30 cellular contexts compared by ENCODE assay signal in genomic region chr7:157989611-157990010, GRCh38.
"Had no signal": no experiment of that assay in that cellular context is flagged by ENCODE, and none has a peak within 500 bp of the region (broad histone marks: within the 10 kb centered on the region; RNA-seq: fewer than 3 reads in every experiment).

No MANE protein-coding gene starts in this region.

- H3K27ac ChIP-seq: heart left ventricle, left lung, pancreas, prostate gland, skin epidermis, suprapubic skin, thoracic aorta, tibial artery, uterus had no signal

- FAIRE-seq: islet of Langerhans, pancreas had no signal

- H3K4me1 Mint-ChIP-seq: immature natural killer cell; mesothelial cell of epicardium; natural killer cell; stimulated activated effector memory CD8-positive, alpha-beta T cell treated with anti-CD3 and anti-CD28 coated beads, Interleukin-12 subunit alpha, Interleukin-12 subunit beta, amount 100 ng/mL, for 72 hours had no signal

- H3K9me3 Mint-ChIP-seq: immature natural killer cell; mesothelial cell of epicardium; natural killer cell; nephron progenitor cell; stimulated activated naive CD8-positive, alpha-beta T cell treated with anti-CD3 and anti-CD28 coated beads, Interleukin-15, Interleukin-2, amounts not matched to agents 100 ng/mL and 50 ng/mL, for 24 hours had no signal

- H3K4me3 ChIP-seq: heart left ventricle, left lung, lung, pancreas, prostate gland, skin epidermis, suprapubic skin, thoracic aorta, tibial artery, uterus had no signal

- H3K27me3 ChIP-seq: pancreas, uterus had no signal

- H3K4me1 ChIP-seq: heart left ventricle, left lung, pancreas, prostate gland, tibial artery, uterus had no signal

- ATAC-seq: heart left ventricle, left cardiac atrium, left lung, natural killer cell, pancreas, sciatic nerve had no signal

- H3K27me3 Mint-ChIP-seq: naive B cell; stimulated activated naive CD8-positive, alpha-beta T cell treated with anti-CD3 and anti-CD28 coated beads, Interleukin-15, Interleukin-2, amounts not matched to agents 100 ng/mL and 50 ng/mL, for 24 hours had no signal

- DNase-seq: hypothalamus; immature natural killer cell; kidney glomerular epithelial cell; left cardiac atrium; left lung; mesendoderm; naive B cell; natural killer cell; nephron progenitor cell; nucleus accumbens; pancreas; retina; right cardiac atrium; stimulated activated CD4-positive, alpha-beta T cell treated with anti-CD3 and anti-CD28 coated beads, Interleukin-12 subunit alpha, Interleukin-12 subunit beta, amount 100 ng/mL, for 4 hours; stimulated activated CD4-positive, alpha-beta T cell treated with anti-CD3 and anti-CD28 coated beads, Interleukin-4, amount 100 ng/mL, for 24 hours; stimulated activated naive CD4-positive, alpha-beta T cell; trophoblast cell; uterus had no signal

- H3K4me3 Mint-ChIP-seq: immature natural killer cell; mesothelial cell of epicardium; naive B cell; natural killer cell; nephron progenitor cell; stimulated activated effector memory CD8-positive, alpha-beta T cell treated with anti-CD3 and anti-CD28 coated beads, Interleukin-12 subunit alpha, Interleukin-12 subunit beta, amount 100 ng/mL, for 72 hours; stimulated activated naive CD8-positive, alpha-beta T cell treated with anti-CD3 and anti-CD28 coated beads, Interleukin-15, Interleukin-2, amounts not matched to agents 100 ng/mL and 50 ng/mL, for 24 hours had no signal

- H3K27ac Mint-ChIP-seq: immature natural killer cell; mesothelial cell of epicardium; naive B cell; natural killer cell; nephron progenitor cell; stimulated activated effector memory CD8-positive, alpha-beta T cell treated with anti-CD3 and anti-CD28 coated beads, Interleukin-12 subunit alpha, Interleukin-12 subunit beta, amount 100 ng/mL, for 72 hours; stimulated activated naive CD8-positive, alpha-beta T cell treated with anti-CD3 and anti-CD28 coated beads, Interleukin-15, Interleukin-2, amounts not matched to agents 100 ng/mL and 50 ng/mL, for 24 hours had no signal

- H3K36me3 Mint-ChIP-seq: immature natural killer cell; mesothelial cell of epicardium; natural killer cell; stimulated activated effector memory CD8-positive, alpha-beta T cell treated with anti-CD3 and anti-CD28 coated beads, Interleukin-12 subunit alpha, Interleukin-12 subunit beta, amount 100 ng/mL, for 72 hours had no signal

- H3K36me3 ChIP-seq: heart left ventricle, left lung, pancreas, prostate gland, suprapubic skin, thoracic aorta, tibial artery, uterus had no signal

- H3K9me3 ChIP-seq: heart left ventricle, left lung, pancreas, prostate gland, suprapubic skin, thoracic aorta, tibial artery, uterus had no signal
